Comparison of ENCODE assay signal across 8 cellular contexts in the genomic region with DNA sequence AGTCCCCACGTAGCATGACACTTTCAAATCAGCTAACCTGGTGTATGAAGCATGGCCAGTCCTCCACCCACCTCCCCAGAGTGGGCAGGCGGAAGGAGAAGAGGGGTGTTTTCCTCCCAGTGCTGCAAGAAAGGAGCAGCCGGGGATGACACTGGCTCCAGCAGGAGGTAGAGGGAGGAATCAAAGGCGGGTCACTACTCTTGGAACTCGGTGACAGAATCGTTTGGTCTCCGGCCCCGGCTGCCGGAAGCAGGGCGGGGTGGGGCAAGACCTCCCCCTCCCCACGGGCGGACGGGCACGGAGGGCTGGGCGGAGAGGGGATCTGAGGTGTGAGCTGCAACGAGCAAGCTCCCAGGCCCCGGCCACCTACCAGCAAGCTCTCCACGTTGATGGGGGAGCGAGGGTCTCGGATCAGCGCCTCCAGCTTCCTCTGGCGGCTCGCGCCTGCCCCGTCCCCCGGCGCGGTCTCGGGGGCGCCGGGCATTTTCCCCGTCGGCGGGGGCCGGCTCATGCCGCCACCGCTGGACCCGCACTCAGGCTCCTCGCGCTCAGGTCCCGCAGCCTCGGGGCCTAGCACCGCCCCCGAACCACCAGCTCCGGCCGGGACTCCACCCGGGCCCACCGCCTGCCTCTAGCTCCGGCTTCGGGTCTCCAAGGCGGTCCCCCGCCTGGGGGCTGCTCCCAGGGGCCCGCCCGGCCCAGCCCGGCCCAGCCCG. TPM values are rescaled to one million over a fixed set of nuclear protein-coding genes. Genes with fewer than 3 reads are reported as not detected.
DNase-seq lines count a peak whose midpoint lies in the region; ATAC-seq, FAIRE-seq and TF ChIP-seq lines count a peak whose summit lies in the region.

No MANE protein-coding gene starts in this region.

- H3K9me2 ChIP-seq in SU-DHL-6 (replicated peaks; ENCODE audit: insufficient read depth, low read length): no peaks in the 10 kb centered on the region

- H3F3A ChIP-seq in SU-DHL-6 (ENCODE audit: insufficient read depth): peaks cover 24% of the 10 kb centered on the region

- H3K79me2 ChIP-seq in DND-41 (ENCODE audit: insufficient read depth, low read length) (peaks cover 54% of the 10 kb centered on the region), SU-DHL-6 (ENCODE audit: insufficient read depth, low read length) (peaks cover 53% of the 10 kb centered on the region)

- H3K4me3 ChIP-seq in DND-41 (ENCODE audit: low read depth in 1 of 2, low read length in 2 of 2) (peak overlapping the region; percentile 52 to 74), SU-DHL-6 (ENCODE audit: insufficient read depth, low read length, poor library complexity, severe bottlenecking) (peak overlapping the region; percentile 69), iPS-18c (ENCODE audit: insufficient read depth, low read depth, low read length) (peak overlapping the region; percentile 71), small intestine (ENCODE audit: low read depth in 1 of 2, low read length in 2 of 2) (peak overlapping the region; percentile 96 to 99)

- no peaks in the 10 kb centered on the region; the same call in 1 of the 2 replicates for H3K36me3 ChIP-seq in DND-41 (ENCODE audit: insufficient read depth, low read length)
- H3K36me3 ChIP-seq in SU-DHL-6 (ENCODE audit: low read length): no peaks in the 10 kb centered on the region
- H3K36me3 ChIP-seq in small intestine (ENCODE audit: control insufficient read depth in 2 of 2, insufficient read depth in 2 of 2, low read length in 2 of 2): no peaks in the 10 kb centered on the region

- H3K9ac ChIP-seq in DND-41 (ENCODE audit: low read depth, low read length) (peak overlapping the region; percentile 90), SU-DHL-6 (ENCODE audit: low read length) (peak overlapping the region; percentile 96)

- H3K4me1 ChIP-seq in DND-41 (ENCODE audit: insufficient read depth, low read length) (peaks cover 41% of the 10 kb centered on the region), small intestine (ENCODE audit: control insufficient read depth in 2 of 2, insufficient read depth in 1 of 2, low read depth in 1 of 2, low read length in 1 of 2) (peaks cover 2 to 5% of the 10 kb centered on the region in 2 donors)

- TF ChIP-seq CTCF in DND-41 (IDR thresholded peaks at IDR 0.05; ENCODE audit: borderline replicate concordance, extremely low read depth, low read length, poor library complexity, severe bottlenecking) (no peak), SU-DHL-6 (IDR thresholded peaks at IDR 0.05; ENCODE audit: insufficient read depth, low read length, poor library complexity, severe bottlenecking) (no peak)

- DNase-seq in DND-41: peak; percentile 49
- DNase-seq in HT1080 (ENCODE audit: low read depth): peak; percentile 53
- peak; percentile 58 for DNase-seq in astrocyte of the hippocampus (ENCODE audit: low read depth, low spot score)
- DNase-seq in small intestine: peak; percentile 73
- no peak for DNase-seq in putamen (ENCODE audit: low spot score)

- H3K9me3 ChIP-seq in DND-41 (ENCODE audit: insufficient read depth, low read length, severe bottlenecking) (no peaks in the 10 kb centered on the region), SU-DHL-6 (ENCODE audit: insufficient read depth, low read length) (no peaks in the 10 kb centered on the region), iPS-18c (ENCODE audit: control insufficient read depth, insufficient read depth, low read length) (no peaks in the 10 kb centered on the region), small intestine (ENCODE audit: control insufficient read depth, low read depth) (no peaks in the 10 kb centered on the region)

- H3K27me3 ChIP-seq in DND-41 (ENCODE audit: insufficient read depth, low read length, poor library complexity) (no peaks in the 10 kb centered on the region), SU-DHL-6 (ENCODE audit: low read length) (no peaks in the 10 kb centered on the region), small intestine (ENCODE audit: control insufficient read depth in 2 of 2, insufficient read depth in 2 of 2, low read length in 2 of 2) (no peaks in the 10 kb centered on the region)

- H4K20me1 ChIP-seq in DND-41 (ENCODE audit: insufficient read depth, low read length) (peaks cover 39% of the 10 kb centered on the region; the same call in 1 of the 2 replicates), SU-DHL-6 (ENCODE audit: low read depth, low read length) (peaks cover 22% of the 10 kb centered on the region)

- H3K27ac ChIP-seq in DND-41 (ENCODE audit: low read length) (peak overlapping the region; percentile 52), SU-DHL-6 (ENCODE audit: low read depth, low read length) (peak overlapping the region; percentile 50), small intestine (ENCODE audit: low read depth in 1 of 2, low read length in 1 of 2) (peak overlapping the region; percentile 98 to 99)

- peak; percentile 51 for ATAC-seq in DND-41 (ENCODE audit: insufficient read depth, low read depth)
- peak; percentile 31 for ATAC-seq in GM21423 (IDR thresholded peaks at IDR 0.05; ENCODE audit: unreplicated experiment)

- H3K4me2 ChIP-seq in DND-41 (ENCODE audit: insufficient read depth, low read length) (peak overlapping the region; percentile 86), SU-DHL-6 (ENCODE audit: low read depth, low read length, poor library complexity, severe bottlenecking) (peak overlapping the region; percentile 87)

- WGBS in small intestine, 3 donors: 0 to 1% (median 0%) methylated on average over 25 to 56 of the region's 56 CpGs

- FAIRE-seq in small intestine (lab: Jason Lieb, UNC): no peak

- H2AFZ ChIP-seq in DND-41 (ENCODE audit: low read depth, low read length): peak overlapping the region; percentile 73
- H2AFZ ChIP-seq in SU-DHL-6 (ENCODE audit: low read depth, low read length, severe bottlenecking): peak overlapping the region; percentile 80

RNA-seq across cellular contexts. Expression of a gene that starts 0.7 kb away (rescaled TPM):
- 19.5 and 20.6 TPM in 2 replicates for total RNA-seq in HT1080 (2014; rRNA removed; shearing (Covaris generic))
- 9.9 and 14.0 TPM in 2 replicates for polyA plus RNA-seq in HT1080 (2015; cell fraction: cytosol; rRNA removed)
- polyA plus RNA-seq in HT1080 (2015; cell fraction: nucleus; rRNA removed): 14.3 and 14.6 TPM in 2 replicates
- 10 to 100 TPM; 12.0 to 17.7 (median 14.3) TPM for polyA plus RNA-seq in small intestine
